ENCODE assay signal across 8 cellular contexts in genomic region chr14:56490379-56490778, GRCh38.
DNase-seq lines count a peak whose midpoint lies in the region; ATAC-seq and TF ChIP-seq lines count a peak whose summit lies in the region.

No MANE protein-coding gene starts in this region.

- no peak overlapping the region for H3K27ac ChIP-seq in KMS-11
- no peak overlapping the region for H3K27ac ChIP-seq in fibroblast of lung (ENCODE audit: insufficient read depth, low read length)

- H3K4me1 ChIP-seq in Caco-2: no peaks in the 10 kb centered on the region
- peaks cover 6% of the 10 kb centered on the region for H3K4me1 ChIP-seq in KMS-11 (ENCODE audit: low read depth, poor library complexity, severe bottlenecking)
- H3K4me1 ChIP-seq in fibroblast of lung (ENCODE audit: control insufficient read depth, extremely low read depth, insufficient read depth, low read length): no peaks in the 10 kb centered on the region

- DNase-seq in Caco-2 (peak in 1 of 2 experiments; percentile 27), RKO (ENCODE audit: low spot score) (peak; percentile 61), fibroblast of lung (ENCODE audit: low read depth in 2 of 2) (peak; percentile 24 to 58), renal cortical epithelial cell (ENCODE audit: low read depth) (peak; percentile 52), posterior vena cava (ENCODE audit: low spot score) (no peak)
- DNase-seq in activated CD8-positive, alpha-beta memory T cell treated with anti-CD3 and anti-CD28 coated beads for 24 hours: no peak

- H3K36me3 Mint-ChIP-seq in Caco-2 (ENCODE audit: insufficient read depth, unreplicated experiment): no peaks in the 10 kb centered on the region

- no peaks in the 10 kb centered on the region for H3K27me3 ChIP-seq in Caco-2 (replicated peaks; ENCODE audit: control insufficient read depth, insufficient read depth, low read length)
- H3K27me3 ChIP-seq in KMS-11 (ENCODE audit: insufficient read depth, low read depth): no peaks in the 10 kb centered on the region
- peaks cover 6% of the 10 kb centered on the region for H3K27me3 ChIP-seq in fibroblast of lung (ENCODE audit: control insufficient read depth, insufficient read depth, low read length)

- intact Hi-C loops in Caco-2 (cut with micrococcal nuclease; ENCODE audit: unreplicated experiment) (no loop called here), posterior vena cava (cut with DNase I) (loop anchor here in 1 of 2 donors (10.0 kb wide), 1 partner anchor 834 kb away; no protein-coding TSS in a partner anchor)

- no peak overlapping the region for H3K4me3 Mint-ChIP-seq in Caco-2 (ENCODE audit: unreplicated experiment)

- H3K9me3 ChIP-seq in Caco-2 (no peaks in the 10 kb centered on the region), fibroblast of lung (ENCODE audit: control insufficient read depth, insufficient read depth, low read depth, low read length) (no peaks in the 10 kb centered on the region)

- POLR2A ChIA-PET in Caco-2 (lab: Charles Lee): no interaction called here

- no TSS peak for BruUV-seq in Caco-2 (replicated peaks; lab: Mats Ljungman, UMichigan)

- H2AFZ ChIP-seq in KMS-11 (ENCODE audit: low read depth) (no peak overlapping the region), fibroblast of lung (ENCODE audit: low read length) (no peak overlapping the region)

- TF ChIP-seq CTCF in Caco-2 (IDR thresholded peaks at IDR 0.05; ENCODE audit: insufficient read depth in 1 of 2, low read depth in 1 of 2, low read length in 1 of 2, severe bottlenecking in 1 of 2, unreplicated experiment in 1 of 2) (peak; percentile 42 to 54), KMS-11 (conservative IDR thresholded peaks at IDR 0.05; ENCODE audit: low read depth, low read length) (peak; percentile 54), fibroblast of lung (conservative IDR thresholded peaks at IDR 0.05 in 1 of 2, IDR thresholded peaks at IDR 0.05 in 1 of 2; ENCODE audit: low read depth in 1 of 2, low read length in 2 of 2) (peak in 1 of 2 donors; percentile 53)

- ATAC-seq in GM19328 (IDR thresholded peaks at IDR 0.05; ENCODE audit: unreplicated experiment): no peak

- no peaks in the 10 kb centered on the region for H3K4me1 Mint-ChIP-seq in Caco-2 (ENCODE audit: low read depth, unreplicated experiment)

- H3K27ac Mint-ChIP-seq in Caco-2 (ENCODE audit: unreplicated experiment): no peak overlapping the region

- H3K79me2 ChIP-seq in KMS-11 (ENCODE audit: insufficient read depth, low read depth) (no peaks in the 10 kb centered on the region), fibroblast of lung (ENCODE audit: control insufficient read depth, insufficient read depth, low read length) (no peaks in the 10 kb centered on the region)

- H3K36me3 ChIP-seq in Caco-2 (ENCODE audit: control insufficient read depth, insufficient read depth, low read length): no peaks in the 10 kb centered on the region
- no peaks in the 10 kb centered on the region for H3K36me3 ChIP-seq in KMS-11 (ENCODE audit: insufficient read depth)
- H3K36me3 ChIP-seq in fibroblast of lung (ENCODE audit: control insufficient read depth, insufficient read depth, low read length): no peaks in the 10 kb centered on the region

- H4K20me1 ChIP-seq in KMS-11 (ENCODE audit: insufficient read depth) (no peaks in the 10 kb centered on the region), fibroblast of lung (ENCODE audit: control insufficient read depth, extremely low read depth, insufficient read depth, low read length) (no peaks in the 10 kb centered on the region)

- no peak overlapping the region for H3K9ac ChIP-seq in KMS-11
- no peak overlapping the region for H3K9ac ChIP-seq in fibroblast of lung (ENCODE audit: insufficient read depth, low read length)

- H3K4me2 ChIP-seq in KMS-11: no peak overlapping the region
- H3K4me2 ChIP-seq in fibroblast of lung (ENCODE audit: extremely low read depth, insufficient read depth, low read length): no peak overlapping the region

- peaks cover 9% of the 10 kb centered on the region for H3K27me3 Mint-ChIP-seq in Caco-2 (ENCODE audit: insufficient read depth, unreplicated experiment)

- H3K9me3 Mint-ChIP-seq in Caco-2 (ENCODE audit: unreplicated experiment): no peaks in the 10 kb centered on the region

- CTCF ChIA-PET in Caco-2 (lab: Charles Lee): interaction anchor here (0.6 to 2.2 kb wide), 4 partner anchors 16 to 693 kb away, joined by 3 to 28 read pairs (median 6); no protein-coding TSS in a partner anchor

- H3K4me3 ChIP-seq in Caco-2 (ENCODE audit: low read depth, low read length) (no peak overlapping the region), KMS-11 (IDR thresholded peaks at IDR 0.05; ENCODE audit: insufficient read depth, low read depth, low read length) (no peak overlapping the region), fibroblast of lung (replicated peaks in 1 of 4; ENCODE audit: control extremely low read depth in 1 of 4, insufficient read depth in 1 of 4, low read depth in 3 of 4, low read length in 4 of 4) (no peak overlapping the region)

Comparison
In these comparisons a context has a peak if more than half of its experiments do, and no peak if none do; other contexts are left out.
1. DNase-seq: peak in RKO (single experiment), fibroblast of lung (2 of 2) and renal cortical epithelial cell (single experiment); none in posterior vena cava (single experiment) and activated CD8-positive, alpha-beta memory T cell treated with anti-CD3 and anti-CD28 coated beads for 24 hours (single experiment).